Comparison of ENCODE assay signal across 8 cellular contexts in genomic region chr19:36849701-36850645, GRCh38. TPM values are rescaled to one million over a fixed set of nuclear protein-coding genes. Genes with fewer than 3 reads are reported as not detected.
DNase-seq lines count a peak whose midpoint lies in the region; ATAC-seq, FAIRE-seq and TF ChIP-seq lines count a peak whose summit lies in the region.

No MANE protein-coding gene starts in this region.

- H3K27ac ChIP-seq in ascending aorta: peak overlapping the region; percentile 83 to 88
- peak overlapping the region; percentile 92 for H3K27ac ChIP-seq in right cardiac atrium (ENCODE audit: low read length)

- H3K9me3 ChIP-seq in ascending aorta: peaks cover 0 to 13% of the 10 kb centered on the region in 2 donors
- H3K9me3 ChIP-seq in right cardiac atrium (ENCODE audit: control insufficient read depth, low read length): no peaks in the 10 kb centered on the region

- peaks cover 0 to 5% of the 10 kb centered on the region in 2 donors for H3K4me1 ChIP-seq in ascending aorta
- H3K4me1 ChIP-seq in right cardiac atrium (ENCODE audit: control insufficient read depth, insufficient read depth, low read length): peaks cover 5% of the 10 kb centered on the region

- under 1% methylated on average over 37 of the region's 37 CpGs for WGBS in right cardiac atrium

- intact Hi-C loops in ascending aorta (cut with DNase I): loop anchor here (1.0 to 5.0 kb wide), 8 partner anchors 12 to 744 kb away; partner anchors contain the start of genes ZNF260, ZNF420, ZNF461 and ZNF540
- intact Hi-C loops in right cardiac atrium (cut with DNase I): no loop called here

- H3K36me3 ChIP-seq in ascending aorta: peaks cover 0 to 13% of the 10 kb centered on the region in 2 donors

- ATAC-seq in HG02759 (IDR thresholded peaks at IDR 0.05; ENCODE audit: unreplicated experiment) (peak; percentile 89), right cardiac atrium (peak; percentile 98 to 99)

- H3K27me3 ChIP-seq in ascending aorta (no peaks in the 10 kb centered on the region), right cardiac atrium (ENCODE audit: control insufficient read depth, insufficient read depth) (no peaks in the 10 kb centered on the region)

- no peak for TF ChIP-seq CTCF in ascending aorta (IDR thresholded peaks at IDR 0.05)

- 0 out of 2 replicates have a peak, but pooled peaks have one; percentile 21 for TF ChIP-seq POLR2A in GM12891 (IDR thresholded peaks at IDR 0.05; ENCODE audit: low read depth, low read length)

- peak; percentile 46 for DNase-seq in GM12891 (ENCODE audit: insufficient read length, low spot score)
- DNase-seq in NCI-H146 treated with DMSO at 0.1 percent for 48 hours (lab: John Stamatoyannopoulos, UW; ENCODE audit: unreplicated experiment): peak; percentile 85
- peak; percentile 64 to 92 (median 86) for DNase-seq in T-helper 2 cell
- DNase-seq in ascending aorta (ENCODE audit: low spot score in 2 of 2): peak; percentile 80 to 96
- peak; percentile 94 to 96 (median 96) for DNase-seq in right cardiac atrium
- peak; percentile 83 for DNase-seq in pulmonary artery endothelial cell (ENCODE audit: low read depth, low spot score)
- DNase-seq in urothelium cell line (ENCODE audit: low spot score): peak; percentile 90

- FAIRE-seq in GM12891 (lab: Jason Lieb, UNC) (peak; percentile 71), urothelium cell line (lab: Jason Lieb, UNC) (no peak)

- H3K4me3 ChIP-seq in ascending aorta: peak overlapping the region; percentile 78 to 84
- H3K4me3 ChIP-seq in right cardiac atrium (ENCODE audit: low read length): peak overlapping the region; percentile 90

TF ChIP-seq in GM12891, 5 proteins besides CTCF, POLR2A, EP300 and RAD21:
- no peak for TF ChIP-seq TAF1 (IDR thresholded peaks at IDR 0.05; ENCODE audit: low read depth, low read length)
- TF ChIP-seq POLR2AphosphoS5 (IDR thresholded peaks at IDR 0.05; ENCODE audit: low read depth, low read length): peak; percentile 29; the same call in 1 of the 2 replicates

RNA-seq across cellular contexts. Expression of gene ZNF345, which starts 0.7 kb away (rescaled TPM):
- polyA plus RNA-seq in GM12891 (2012; ENCODE audit: low read depth, missing spikeins): 0.85 TPM
- total RNA-seq in ascending aorta (8.0 TPM), right cardiac atrium (1 to 10 TPM; 2.1 to 3.9 (median 3.6) TPM), pulmonary artery endothelial cell (2.1 and 2.4 TPM in 2 replicates)
- 2.6 TPM for polyA plus RNA-seq in right cardiac atrium

RNA-seq across cellular contexts. Expression of gene ZNF790, which starts 11.8 kb away (rescaled TPM):
- polyA plus RNA-seq in GM12891 (2012; ENCODE audit: low read depth, missing spikeins): 1.8 TPM
- total RNA-seq in ascending aorta: 17.0 TPM
- total RNA-seq in right cardiac atrium: 10 to 100 TPM in 3 of 4 donors, 1 to 10 TPM in 1; 9.6 to 12.5 (median 11.0) TPM
- 4.3 TPM for polyA plus RNA-seq in right cardiac atrium
- 6.7 and 10.1 TPM in 2 replicates for total RNA-seq in pulmonary artery endothelial cell

Comparison
In these comparisons a context has a peak if more than half of its experiments do, and no peak if none do; other contexts are left out.
1. Peak in every context shown above with its lines: DNase-seq, ATAC-seq, H3K4me3 ChIP-seq and H3K27ac ChIP-seq.
2. DNase-seq: peak in every context shown above with its lines; median percentile 96 in right cardiac atrium; 90 in urothelium cell line; 88 in ascending aorta; 86 in T-helper 2 cell; 85 in NCI-H146 treated with DMSO at 0.1 percent for 48 hours; 83 in pulmonary artery endothelial cell; 46 in GM12891.